In the genomic region with DNA sequence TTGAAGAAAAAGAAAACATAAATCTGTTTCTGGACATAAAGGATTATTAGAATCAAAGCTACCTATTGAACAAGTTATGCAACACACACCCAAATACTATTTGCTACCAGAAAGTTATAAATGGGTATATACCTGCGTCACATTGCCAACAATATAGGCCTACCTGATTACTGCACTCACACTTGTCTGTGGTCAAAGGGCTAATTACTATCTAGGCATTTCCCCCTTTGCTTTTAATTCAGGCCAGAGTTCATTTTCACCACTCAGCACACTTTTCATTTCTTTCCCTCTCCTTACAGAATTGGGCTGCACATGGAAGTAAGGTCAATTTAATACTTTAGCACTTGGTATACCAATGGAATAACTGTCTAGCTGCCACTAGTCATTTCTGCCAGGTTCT, we compare ENCODE assay signal across 9 cellular contexts. TPM values are rescaled to one million over a fixed set of nuclear protein-coding genes. Genes with fewer than 3 reads are reported as not detected.
DNase-seq lines count a peak whose midpoint lies in the region; ATAC-seq, FAIRE-seq and TF ChIP-seq lines count a peak whose summit lies in the region.
"Had no signal": no experiment of that assay in that cellular context is flagged by ENCODE, and none has a peak within 500 bp of the region (broad histone marks: within the 10 kb centered on the region; RNA-seq: fewer than 3 reads in every experiment).

No MANE protein-coding gene starts in this region.

- 58 to 72% (median 63%) methylated on average over 1 of the region's 1 CpG for WGBS in heart left ventricle, 4 donors
- 67% methylated on average over 1 of the region's 1 CpG; no CpG with 5 or more reads in 1 of the 2 experiments for WGBS in mesodermal cell (ENCODE audit: insufficient coverage in 2 of 2), 2 experiments

- TF ChIP-seq POLR2A in heart left ventricle (IDR thresholded peaks at IDR 0.05) (no peak), GM12892 (IDR thresholded peaks at IDR 0.05; ENCODE audit: low read depth, low read length) (no peak)

- FAIRE-seq in GM12892 (lab: Jason Lieb, UNC) = no peak
- FAIRE-seq: islet of Langerhans had no signal

- ATAC-seq in heart left ventricle (no peak), left cardiac atrium (no peak), upper lobe of right lung (no peak), HG02642 (IDR thresholded peaks at IDR 0.05; ENCODE audit: poor library complexity, unreplicated experiment) (no peak)

- H3K9me3 ChIP-seq in heart left ventricle (no peaks in the 10 kb centered on the region), mesodermal cell (ENCODE audit: control insufficient read depth, low read length) (peaks cover 6% of the 10 kb centered on the region), upper lobe of right lung (no peaks in the 10 kb centered on the region)

- peak overlapping the region; percentile 5 to 95 (median 80) for H3K4me3 ChIP-seq in heart left ventricle
- peak overlapping the region; percentile 88 for H3K4me3 ChIP-seq in mesodermal cell (ENCODE audit: extremely low read depth, insufficient read depth, low read length, poor library complexity, severe bottlenecking)
- H3K4me3 ChIP-seq in upper lobe of right lung = peak overlapping the region; percentile 78

- TF ChIP-seq CTCF in heart left ventricle (IDR thresholded peaks at IDR 0.05) = no peak
- TF ChIP-seq CTCF in brain (conservative IDR thresholded peaks at IDR 0.05) = no peak
- TF ChIP-seq CTCF in upper lobe of right lung (IDR thresholded peaks at IDR 0.05) = no peak

- H3K4me1 ChIP-seq in heart left ventricle = peaks cover 0 to 72% (median 58%) of the 10 kb centered on the region in 12 donors
- peaks cover 5% of the 10 kb centered on the region for H3K4me1 ChIP-seq in mesodermal cell (ENCODE audit: control insufficient read depth, insufficient read depth, low read length, poor library complexity, severe bottlenecking)
- H3K4me1 ChIP-seq in upper lobe of right lung = peaks cover 39% of the 10 kb centered on the region

- H3K36me3 ChIP-seq in heart left ventricle (no peaks in the 10 kb centered on the region), mesodermal cell (ENCODE audit: control insufficient read depth, insufficient read depth, low read length) (peaks cover 11% of the 10 kb centered on the region), upper lobe of right lung (no peaks in the 10 kb centered on the region)

- H3K27ac ChIP-seq in heart left ventricle (peak overlapping the region; percentile 93 to 99 (median 98)), mesodermal cell (ENCODE audit: low read depth, low read length, severe bottlenecking) (no peak overlapping the region), upper lobe of right lung (peak overlapping the region; percentile 96)

- peaks cover 0 to 4% (median 4%) of the 10 kb centered on the region in 5 experiments for H3K9me3 Mint-ChIP-seq in brain

- H3K36me3 Mint-ChIP-seq in brain = peaks cover 16% of the 10 kb centered on the region

- intact Hi-C loops in heart left ventricle (cut with DNase I) = loop anchor here in 4 of 10 donors (5.0 kb wide), 4 partner anchors 83 to 367 kb away; a partner anchor contains a TSS
- intact Hi-C loops in left cardiac atrium (cut with DNase I) = no loop called here
- intact Hi-C loops in upper lobe of right lung (cut with DNase I) = no loop called here

- DNase-seq in heart left ventricle = no peak
- no peak for DNase-seq in left cardiac atrium
- DNase-seq in upper lobe of right lung = no peak
- no peak for DNase-seq in GM12892 (ENCODE audit: insufficient read length)
- DNase-seq in amygdala (lab: John Stamatoyannopoulos, UW) = no peak

- peaks cover 70% of the 10 kb centered on the region for H3K4me1 Mint-ChIP-seq in brain

- peak overlapping the region; percentile 5 to 97 (median 61) for H3K27ac Mint-ChIP-seq in brain

- H3K4me3 Mint-ChIP-seq in brain = peak overlapping the region; percentile 86 to 96 (median 89)

- H3K27me3 Mint-ChIP-seq in brain = peaks cover 6% of the 10 kb centered on the region

- H3K27me3 ChIP-seq in heart left ventricle (no peaks in the 10 kb centered on the region), upper lobe of right lung (no peaks in the 10 kb centered on the region)

RNA-seq across cellular contexts. Expression of a gene that starts 1.7 kb away (rescaled TPM):
- total RNA-seq in heart left ventricle (10 to 100 TPM; 26.4 to 47.3 (median 31.5) TPM), left cardiac atrium (10 to 100 TPM; 25.7 to 25.8 TPM), upper lobe of right lung (30.3 TPM)
- polyA plus RNA-seq in heart left ventricle (10 to 100 TPM in 1 of 2 donors, 1 to 10 TPM in 1; 8.8 to 25.9 TPM), brain (ENCODE audit: insufficient read depth, low read depth, low replicate concordance) (15.3 TPM)
- 21.9 TPM for polyA plus RNA-seq in mesodermal cell (2013, experiment 1 of 2)
- polyA plus RNA-seq in mesodermal cell (2013, experiment 2 of 2) = 23.9 TPM
- polyA plus RNA-seq in GM12892 (2012; ENCODE audit: missing spikeins) = 11.7 TPM
